Comparison of ENCODE assay signal across 1 cellular context in genomic region chr20:62937353-62938104, GRCh38.
TF ChIP-seq lines count a peak whose summit lies in the region.

No MANE protein-coding gene starts in this region.

TF ChIP-seq in GM12878, 131 proteins besides CTCF, POLR2A, EP300 and RAD21 (continued from another document and continues in another):
- TF ChIP-seq, protein P1, sequence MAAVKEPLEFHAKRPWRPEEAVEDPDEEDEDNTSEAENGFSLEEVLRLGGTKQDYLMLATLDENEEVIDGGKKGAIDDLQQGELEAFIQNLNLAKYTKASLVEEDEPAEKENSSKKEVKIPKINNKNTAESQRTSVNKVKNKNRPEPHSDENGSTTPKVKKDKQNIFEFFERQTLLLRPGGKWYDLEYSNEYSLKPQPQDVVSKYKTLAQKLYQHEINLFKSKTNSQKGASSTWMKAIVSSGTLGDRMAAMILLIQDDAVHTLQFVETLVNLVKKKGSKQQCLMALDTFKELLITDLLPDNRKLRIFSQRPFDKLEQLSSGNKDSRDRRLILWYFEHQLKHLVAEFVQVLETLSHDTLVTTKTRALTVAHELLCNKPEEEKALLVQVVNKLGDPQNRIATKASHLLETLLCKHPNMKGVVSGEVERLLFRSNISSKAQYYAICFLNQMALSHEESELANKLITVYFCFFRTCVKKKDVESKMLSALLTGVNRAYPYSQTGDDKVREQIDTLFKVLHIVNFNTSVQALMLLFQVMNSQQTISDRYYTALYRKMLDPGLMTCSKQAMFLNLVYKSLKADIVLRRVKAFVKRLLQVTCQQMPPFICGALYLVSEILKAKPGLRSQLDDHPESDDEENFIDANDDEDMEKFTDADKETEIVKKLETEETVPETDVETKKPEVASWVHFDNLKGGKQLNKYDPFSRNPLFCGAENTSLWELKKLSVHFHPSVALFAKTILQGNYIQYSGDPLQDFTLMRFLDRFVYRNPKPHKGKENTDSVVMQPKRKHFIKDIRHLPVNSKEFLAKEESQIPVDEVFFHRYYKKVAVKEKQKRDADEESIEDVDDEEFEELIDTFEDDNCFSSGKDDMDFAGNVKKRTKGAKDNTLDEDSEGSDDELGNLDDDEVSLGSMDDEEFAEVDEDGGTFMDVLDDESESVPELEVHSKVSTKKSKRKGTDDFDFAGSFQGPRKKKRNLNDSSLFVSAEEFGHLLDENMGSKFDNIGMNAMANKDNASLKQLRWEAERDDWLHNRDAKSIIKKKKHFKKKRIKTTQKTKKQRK (IDR thresholded peaks at IDR 0.05; ENCODE audit: low read depth, low read length): no peak
- TF ChIP-seq NBN (IDR thresholded peaks at IDR 0.05) (peak; percentile 92), DPF2 (IDR thresholded peaks at IDR 0.05) (peak; percentile 47; the same call in 1 of the 2 replicates), ZBED1 (IDR thresholded peaks at IDR 0.05; ENCODE audit: borderline replicate concordance) (peak; percentile 42; the same call in 1 of the 2 replicates), NRF1 (conservative IDR thresholded peaks at IDR 0.05; ENCODE audit: low read depth, low read length) (peak; percentile 86), MYC (IDR thresholded peaks at IDR 0.05; ENCODE audit: insufficient read depth, insufficient read length, insufficient replicate concordance, low read length, severe bottlenecking) (peak; percentile 97), SP1 (IDR thresholded peaks at IDR 0.05; ENCODE audit: low read depth, low read length) (peak; percentile 82), JUND (IDR thresholded peaks at IDR 0.05; ENCODE audit: low read depth, low read length) (no peak), SIN3A (IDR thresholded peaks at IDR 0.05; ENCODE audit: low read depth, low read length) (peak; percentile 79), IRF5 (IDR thresholded peaks at IDR 0.05; ENCODE audit: borderline replicate concordance) (no peak), ZSCAN29 (IDR thresholded peaks at IDR 0.05) (peak; percentile 96), MTA2 (IDR thresholded peaks at IDR 0.05; ENCODE audit: low read depth) (no peak), SUPT20H (IDR thresholded peaks at IDR 0.05; ENCODE audit: borderline replicate concordance, control insufficient read depth, low read depth, low read length) (no peak), ZBTB11 (CRISPR knock-in tag; IDR thresholded peaks at IDR 0.05) (no peak), CHD1 (IDR thresholded peaks at IDR 0.05; ENCODE audit: low read depth, low read length) (no peak), ELK1 (IDR thresholded peaks at IDR 0.05; ENCODE audit: low read depth, low read length) (peak; percentile 86), NKRF (conservative IDR thresholded peaks at IDR 0.05) (peak; percentile 78), NFYA (IDR thresholded peaks at IDR 0.05; ENCODE audit: borderline replicate concordance, low read depth, low read length) (no peak), IRF3 (IDR thresholded peaks at IDR 0.05) (peak; percentile 42; the same call in 1 of the 2 replicates), RFX5 (IDR thresholded peaks at IDR 0.05; ENCODE audit: low read depth, low read length) (0 out of 2 replicates have a peak, but pooled peaks have one; percentile 41), CREM (IDR thresholded peaks at IDR 0.05; ENCODE audit: low read depth) (peak; percentile 74; the same call in 1 of the 2 replicates), MEF2A (IDR thresholded peaks at IDR 0.05; ENCODE audit: insufficient read depth, low read depth, low read length) (no peak), EZH2 (IDR thresholded peaks at IDR 0.05; ENCODE audit: borderline replicate concordance, control insufficient read depth, low read depth, low read length) (no peak), ATF3 (IDR thresholded peaks at IDR 0.05; ENCODE audit: borderline replicate concordance, extremely low read depth, low read depth, low read length) (no peak), FOS (IDR thresholded peaks at IDR 0.05; ENCODE audit: borderline replicate concordance, extremely low read depth, insufficient read length) (no peak), ATF7 (IDR thresholded peaks at IDR 0.05; ENCODE audit: low read depth) (no peak), FOXM1 (IDR thresholded peaks at IDR 0.05; ENCODE audit: low read depth, low read length) (no peak), REST (IDR thresholded peaks at IDR 0.05; ENCODE audit: low read depth, low read length) (peak; percentile 41), NR2C2 (IDR thresholded peaks at IDR 0.05; ENCODE audit: borderline replicate concordance, control insufficient read depth, insufficient read length, low read depth) (no peak), USF2 (IDR thresholded peaks at IDR 0.05; ENCODE audit: borderline replicate concordance, low read depth, low read length) (no peak), HDAC2 (IDR thresholded peaks at IDR 0.05) (no peak), STAT3 (IDR thresholded peaks at IDR 0.05; ENCODE audit: low read depth, low read length) (no peak), PML (IDR thresholded peaks at IDR 0.05; ENCODE audit: low read length) (peak; percentile 58; the same call in 1 of the 2 replicates), STAT1 (conservative IDR thresholded peaks at IDR 0.05) (peak; percentile 74; the same call in 1 of the 2 replicates)
- TF ChIP-seq, protein P2, sequence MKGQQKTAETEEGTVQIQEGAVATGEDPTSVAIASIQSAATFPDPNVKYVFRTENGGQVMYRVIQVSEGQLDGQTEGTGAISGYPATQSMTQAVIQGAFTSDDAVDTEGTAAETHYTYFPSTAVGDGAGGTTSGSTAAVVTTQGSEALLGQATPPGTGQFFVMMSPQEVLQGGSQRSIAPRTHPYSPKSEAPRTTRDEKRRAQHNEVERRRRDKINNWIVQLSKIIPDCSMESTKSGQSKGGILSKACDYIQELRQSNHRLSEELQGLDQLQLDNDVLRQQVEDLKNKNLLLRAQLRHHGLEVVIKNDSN (IDR thresholded peaks at IDR 0.05; ENCODE audit: borderline replicate concordance, extremely low read length, insufficient read depth, low read depth, low read length): no peak
